22 cellular contexts compared by ENCODE assay signal in the genomic region with DNA sequence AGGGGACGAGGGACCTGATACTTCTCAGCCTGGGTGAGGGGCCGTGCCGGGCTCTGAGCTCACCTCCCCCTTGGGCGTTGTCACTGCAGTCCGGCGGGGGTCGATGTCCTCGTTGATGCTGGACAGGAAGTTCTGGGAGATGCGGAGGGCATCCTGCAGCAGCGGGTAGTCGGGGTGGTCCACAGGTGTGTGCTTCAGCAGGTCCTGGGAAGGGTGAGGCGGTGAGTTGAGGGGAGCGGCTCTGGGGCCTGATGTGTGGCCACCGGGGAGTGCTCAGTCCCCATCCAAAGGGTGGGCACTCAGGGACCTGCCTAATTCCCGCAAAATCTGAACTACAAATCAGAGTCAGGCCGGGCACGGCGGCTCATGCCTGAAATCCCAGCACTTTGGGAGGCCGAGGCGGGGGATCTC.
A peak's percentile ranks its signal among the peaks of the same experiment; 100 is the strongest.
DNase-seq lines count a peak whose midpoint lies in the region; ATAC-seq, FAIRE-seq and TF ChIP-seq lines count a peak whose summit lies in the region.
"Had no signal": no experiment of that assay in that cellular context is flagged by ENCODE, and none has a peak within 500 bp of the region (broad histone marks: within the 10 kb centered on the region; RNA-seq: fewer than 3 reads in every experiment).

No MANE protein-coding gene starts in this region.

- H3K27ac Mint-ChIP-seq in central memory CD8-positive, alpha-beta T cell (ENCODE audit: low read depth): peak overlapping the region; percentile 49
- H3K27ac Mint-ChIP-seq in stimulated activated naive B cell treated with anti-CD40 and anti-IgM and Interleukin-4, amounts not matched to agents 10 μg/mL and 1 μg/mL and 100 μg/mL, for 72 hours: peak overlapping the region; percentile 42
- no peak overlapping the region for H3K27ac Mint-ChIP-seq in type B pancreatic cell
- H3K27ac Mint-ChIP-seq: CD4-positive, CD25-positive, alpha-beta regulatory T cell had no signal

- H3K36me3 ChIP-seq in kidney (ENCODE audit: control insufficient read depth in 1 of 2, insufficient read depth in 2 of 2, low read length in 2 of 2) (peaks cover 2 to 5% of the 10 kb centered on the region in 2 donors), trophoblast cell (ENCODE audit: control insufficient read depth in 1 of 2, insufficient read depth in 2 of 2, low read length in 2 of 2) (peaks cover 28 to 32% of the 10 kb centered on the region in 2 experiments)
- H3K36me3 ChIP-seq: SJCRH30 had no signal

- no peak overlapping the region for H3K4me2 ChIP-seq in trophoblast cell (ENCODE audit: low read length)
- H3K4me2 ChIP-seq: KMS-11 had no signal

- peaks cover 10% of the 10 kb centered on the region for H3K79me1 ChIP-seq in trophoblast cell (ENCODE audit: low read length)

- no peak overlapping the region for H3K14ac ChIP-seq in trophoblast cell (ENCODE audit: low read length)

- H2AK5ac ChIP-seq in trophoblast cell (ENCODE audit: low read length): no peak overlapping the region

- H2BK5ac ChIP-seq in trophoblast cell (ENCODE audit: low read depth, low read length, poor library complexity): no peak overlapping the region

- H3K4me3 Mint-ChIP-seq in central memory CD8-positive, alpha-beta T cell: no peak overlapping the region
- no peak overlapping the region for H3K4me3 Mint-ChIP-seq in stimulated activated naive B cell treated with anti-CD40 and anti-IgM and Interleukin-4, amounts not matched to agents 10 μg/mL and 1 μg/mL and 100 μg/mL, for 72 hours
- H3K4me3 Mint-ChIP-seq in type B pancreatic cell: no peak overlapping the region
- H3K4me3 Mint-ChIP-seq: CD4-positive, CD25-positive, alpha-beta regulatory T cell had no signal

- no peak overlapping the region for H2BK120ac ChIP-seq in trophoblast cell (ENCODE audit: insufficient read depth, low read length, poor library complexity)

- no peak overlapping the region for H2AFZ ChIP-seq in trophoblast cell (ENCODE audit: insufficient read depth, low read length, poor library complexity)

- no CpG with 5 or more reads among the region's 20 CpGs for WGBS in trophoblast cell (ENCODE audit: extremely low coverage, insufficient coverage, insufficient read length)

- intact Hi-C loops in left cardiac atrium (cut with DNase I): no loop called here
- intact Hi-C loops in cardiac septum (cut with DNase I): no loop called here
- intact Hi-C loops in kidney (cut with DNase I): no loop called here

- H3K4me1 Mint-ChIP-seq in central memory CD8-positive, alpha-beta T cell: peaks cover 5% of the 10 kb centered on the region
- H3K4me1 Mint-ChIP-seq in stimulated activated naive B cell treated with anti-CD40 and anti-IgM and Interleukin-4, amounts not matched to agents 10 μg/mL and 1 μg/mL and 100 μg/mL, for 72 hours: no peaks in the 10 kb centered on the region
- H3K4me1 Mint-ChIP-seq in type B pancreatic cell (ENCODE audit: unreplicated experiment): peaks cover 8% of the 10 kb centered on the region
- H3K4me1 Mint-ChIP-seq: CD4-positive, CD25-positive, alpha-beta regulatory T cell had no signal

- H4K8ac ChIP-seq in trophoblast cell (ENCODE audit: low read depth, low read length): no peak overlapping the region

- H3K27me3 Mint-ChIP-seq in central memory CD8-positive, alpha-beta T cell: no peaks in the 10 kb centered on the region
- no peaks in the 10 kb centered on the region for H3K27me3 Mint-ChIP-seq in stimulated activated naive B cell treated with anti-CD40 and anti-IgM and Interleukin-4, amounts not matched to agents 10 μg/mL and 1 μg/mL and 100 μg/mL, for 72 hours
- no peaks in the 10 kb centered on the region for H3K27me3 Mint-ChIP-seq in type B pancreatic cell
- H3K27me3 Mint-ChIP-seq: CD4-positive, CD25-positive, alpha-beta regulatory T cell had no signal

- H4K12ac ChIP-seq in trophoblast cell (ENCODE audit: low read depth, low read length): no peak overlapping the region

- no peak for TF ChIP-seq CTCF in kidney (IDR thresholded peaks at IDR 0.05; ENCODE audit: borderline replicate concordance, extremely low read depth, insufficient read depth)
- no peak for TF ChIP-seq CTCF in type B pancreatic cell (conservative IDR thresholded peaks at IDR 0.05)

- no peak overlapping the region for H3K23ac ChIP-seq in trophoblast cell (ENCODE audit: low read length)

- no peaks in the 10 kb centered on the region for H3K4me1 ChIP-seq in kidney (ENCODE audit: control insufficient read depth in 1 of 2, insufficient read depth in 1 of 2, low read depth in 1 of 2, low read length in 2 of 2)
- H3K4me1 ChIP-seq in trophoblast cell (ENCODE audit: control insufficient read depth in 1 of 2, insufficient read depth in 2 of 2, low read length in 2 of 2): peaks cover 16% of the 10 kb centered on the region in 2 experiments

- no peak overlapping the region for H3K27ac ChIP-seq in kidney (ENCODE audit: low read depth in 2 of 2, low read length in 2 of 2)
- no peak overlapping the region for H3K27ac ChIP-seq in trophoblast cell (ENCODE audit: low read depth, low read length)
- H3K27ac ChIP-seq: KMS-11, SJCRH30 had no signal

- DNase-seq in left cardiac atrium (peak; percentile 19), cardiac septum (ENCODE audit: low spot score) (no peak), kidney (peak; percentile 70), trophoblast cell (no peak), type B pancreatic cell (ENCODE audit: extremely low spot score, unreplicated experiment) (no peak)
- DNase-seq in central memory CD8-positive, alpha-beta T cell (ENCODE audit: low spot score in 2 of 2): no peak
- DNase-seq in stimulated activated naive B cell treated with anti-CD40 and anti-IgM and Interleukin-4, amounts not matched to agents 10 μg/mL and 1 μg/mL and 100 μg/mL, for 72 hours: no peak
- DNase-seq: 8988T; CD4-positive, CD25-positive, alpha-beta regulatory T cell; DMS153; DND-41; IMR-90; MM.1S; NCI-H2029 treated with DMSO at 0.1 percent for 48 hours; NCI-H446 treated with DMSO at 0.1 percent for 48 hours; NCI-H526 treated with DMSO at 0.1 percent for 48 hours; OCI-M1; Peyer's patch had no signal

- no peak overlapping the region for H2BK12ac ChIP-seq in trophoblast cell (ENCODE audit: low read length)

- no peaks in the 10 kb centered on the region for H3K9me3 ChIP-seq in kidney (ENCODE audit: control insufficient read depth in 1 of 2, low read length in 2 of 2)
- H3K9me3 ChIP-seq in trophoblast cell (ENCODE audit: insufficient read depth, low read depth, low read length): peaks cover 2% of the 10 kb centered on the region
- H3K9me3 ChIP-seq: Peyer's patch, SJCRH30 had no signal

- no peak overlapping the region for H3K18ac ChIP-seq in trophoblast cell (ENCODE audit: low read length)

- H3K9ac ChIP-seq in kidney (ENCODE audit: low read length in 2 of 2): no peak overlapping the region
- no peak overlapping the region for H3K9ac ChIP-seq in trophoblast cell (ENCODE audit: low read length)
- H3K9ac ChIP-seq: KMS-11 had no signal

- no peaks in the 10 kb centered on the region for H3K79me2 ChIP-seq in trophoblast cell (ENCODE audit: control insufficient read depth, insufficient read depth, low read length, poor library complexity)

- no peak overlapping the region for H4K91ac ChIP-seq in trophoblast cell (ENCODE audit: low read depth, low read length)

- no peak for ATAC-seq in left cardiac atrium
- ATAC-seq in central memory CD8-positive, alpha-beta T cell (replicated peaks; ENCODE audit: extremely low read depth, poor library complexity, severe bottlenecking): no peak
- ATAC-seq in stimulated activated naive B cell treated with anti-CD40 and anti-IgM and Interleukin-4, amounts not matched to agents 10 μg/mL and 1 μg/mL and 100 μg/mL, for 72 hours (replicated peaks): no peak

- H3K4me3 ChIP-seq in kidney (ENCODE audit: low read length in 2 of 2): no peak overlapping the region
- H3K4me3 ChIP-seq in trophoblast cell (ENCODE audit: low read depth, low read length): no peak overlapping the region
- H3K4me3 ChIP-seq: Peyer's patch, SJCRH30 had no signal

- H3K4ac ChIP-seq in trophoblast cell (ENCODE audit: low read depth, low read length): no peak overlapping the region

- FAIRE-seq in kidney (lab: Jason Lieb, UNC): no peak
- FAIRE-seq: GM12892, GM19239 had no signal

- no peaks in the 10 kb centered on the region for H3K27me3 ChIP-seq in trophoblast cell (ENCODE audit: insufficient read depth, low read length)
- H3K27me3 ChIP-seq: Peyer's patch, SJCRH30 had no signal

- H3K9me3 Mint-ChIP-seq in central memory CD8-positive, alpha-beta T cell: no peaks in the 10 kb centered on the region
- no peaks in the 10 kb centered on the region for H3K9me3 Mint-ChIP-seq in stimulated activated naive B cell treated with anti-CD40 and anti-IgM and Interleukin-4, amounts not matched to agents 10 μg/mL and 1 μg/mL and 100 μg/mL, for 72 hours
- H3K9me3 Mint-ChIP-seq in type B pancreatic cell: no peaks in the 10 kb centered on the region
- H3K9me3 Mint-ChIP-seq: CD4-positive, CD25-positive, alpha-beta regulatory T cell had no signal

- H3K36me3 Mint-ChIP-seq in central memory CD8-positive, alpha-beta T cell (ENCODE audit: insufficient read depth): peaks cover 26% of the 10 kb centered on the region
- H3K36me3 Mint-ChIP-seq in stimulated activated naive B cell treated with anti-CD40 and anti-IgM and Interleukin-4, amounts not matched to agents 10 μg/mL and 1 μg/mL and 100 μg/mL, for 72 hours: peaks cover 43 to 46% of the 10 kb centered on the region in 2 donors
- H3K36me3 Mint-ChIP-seq in type B pancreatic cell: peaks cover 4% of the 10 kb centered on the region

Comparison
In these comparisons a context has a peak if more than half of its experiments do, and no peak if none do; other contexts are left out.
1. DNase-seq: peak in left cardiac atrium (single experiment) and kidney (single experiment); none in cardiac septum (single experiment), central memory CD8-positive, alpha-beta T cell (0 of 2), stimulated activated naive B cell treated with anti-CD40 and anti-IgM and Interleukin-4, amounts not matched to agents 10 μg/mL and 1 μg/mL and 100 μg/mL, for 72 hours (single experiment), trophoblast cell (0 of 2) and type B pancreatic cell (single experiment).